8 cellular contexts compared by ENCODE assay signal in genomic region chr6:30327232-30327746, GRCh38. TPM values are rescaled to one million over a fixed set of nuclear protein-coding genes. Genes with fewer than 3 reads are reported as not detected.
A peak's percentile ranks its signal among the peaks of the same experiment; 100 is the strongest.
DNase-seq lines count a peak whose midpoint lies in the region; ATAC-seq and TF ChIP-seq lines count a peak whose summit lies in the region.

No MANE protein-coding gene starts in this region.

- no peaks in the 10 kb centered on the region for H3K9me3 Mint-ChIP-seq in CD14-positive monocyte
- H3K9me3 Mint-ChIP-seq in natural killer cell, result no peaks in the 10 kb centered on the region

- H3K27me3 Mint-ChIP-seq in CD14-positive monocyte (ENCODE audit: low read depth in 3 of 3), result no peaks in the 10 kb centered on the region
- H3K27me3 Mint-ChIP-seq in natural killer cell (ENCODE audit: low read depth in 2 of 2), result no peaks in the 10 kb centered on the region

- peak overlapping the region; percentile 94 to 100 for H3K27ac ChIP-seq in coronary artery

- no peak for DNase-seq in CD14-positive monocyte (ENCODE audit: low spot score)
- DNase-seq in LNCaP clone FGC (ENCODE audit: low read depth), result no peak
- no peak for DNase-seq in coronary artery (ENCODE audit: low spot score)
- no peak for DNase-seq in natural killer cell
- DNase-seq in SHP77 treated with DMSO at 0.1 percent for 48 hours (lab: John Stamatoyannopoulos, UW), result no peak

- H3K4me3 Mint-ChIP-seq in CD14-positive monocyte (peak overlapping the region; percentile 94 to 98), natural killer cell (peak overlapping the region; percentile 99)

- H3K36me3 Mint-ChIP-seq in CD14-positive monocyte (peaks cover 32 to 41% of the 10 kb centered on the region in 2 donors), natural killer cell (peaks cover 23% of the 10 kb centered on the region)

- peak overlapping the region; percentile 95 for H3K4me3 ChIP-seq in LNCaP clone FGC (ENCODE audit: low read depth, low read length)
- H3K4me3 ChIP-seq in coronary artery, result peak overlapping the region; percentile 100

- peak overlapping the region; percentile 95 to 98 (median 97) for H3K27ac Mint-ChIP-seq in CD14-positive monocyte
- peak overlapping the region; percentile 98 to 99 for H3K27ac Mint-ChIP-seq in natural killer cell

- TF ChIP-seq CTCF in CD14-positive monocyte (IDR thresholded peaks at IDR 0.05), result no peak
- TF ChIP-seq CTCF in LNCaP clone FGC (IDR thresholded peaks at IDR 0.05; ENCODE audit: control insufficient read depth, extremely low read depth, insufficient read depth), result no peak
- TF ChIP-seq CTCF in coronary artery (IDR thresholded peaks at IDR 0.05), result no peak
- no peak for TF ChIP-seq CTCF in natural killer cell (IDR thresholded peaks at IDR 0.05)

- H3K4me1 Mint-ChIP-seq in CD14-positive monocyte, result peaks cover 44% of the 10 kb centered on the region
- peaks cover 41 to 53% of the 10 kb centered on the region in 2 donors for H3K4me1 Mint-ChIP-seq in natural killer cell

- intact Hi-C loops in CD14-positive monocyte (cut with micrococcal nuclease) (loop anchor here (5.0 to 10.0 kb wide), 3 partner anchors 70 to 262 kb away; partner anchors contain the start of genes TRIM26 (in 2 of the 2), POLR1H (in 1 of the 2) and PPP1R11 (in 1 of the 2)), natural killer cell (cut with micrococcal nuclease) (loop anchor here (2.0 kb wide), 2 partner anchors 260 to 290 kb away; partner anchors contain the start of genes MRPS18B, PPP1R10 and PPP1R11)

- ATAC-seq in natural killer cell, result no peak
- ATAC-seq in HG02852 (IDR thresholded peaks at IDR 0.05; ENCODE audit: unreplicated experiment), result no peak
- ATAC-seq in HG02870 (IDR thresholded peaks at IDR 0.05; ENCODE audit: unreplicated experiment), result no peak
- no peak for ATAC-seq in HG03097 (IDR thresholded peaks at IDR 0.05; ENCODE audit: low FRiP score, unreplicated experiment)

RNA-seq across cellular contexts. Expression of gene TRIM39, which starts 0.6 kb away (rescaled TPM):
- 1 to 10 TPM; 3.5 to 3.6 TPM for polyA plus RNA-seq in CD14-positive monocyte
- 10 to 100 TPM; 32.1 to 40.1 (median 38.5) TPM for total RNA-seq in natural killer cell

RNA-seq across cellular contexts. Expression of gene RPP21, which starts 17.7 kb away (rescaled TPM):
- 10 to 100 TPM; 59.2 to 63.6 TPM for polyA plus RNA-seq in CD14-positive monocyte
- 10 to 100 TPM; 24.6 to 33.3 (median 31.4) TPM for total RNA-seq in natural killer cell
